18 cellular contexts compared by ENCODE assay signal in the genomic region with DNA sequence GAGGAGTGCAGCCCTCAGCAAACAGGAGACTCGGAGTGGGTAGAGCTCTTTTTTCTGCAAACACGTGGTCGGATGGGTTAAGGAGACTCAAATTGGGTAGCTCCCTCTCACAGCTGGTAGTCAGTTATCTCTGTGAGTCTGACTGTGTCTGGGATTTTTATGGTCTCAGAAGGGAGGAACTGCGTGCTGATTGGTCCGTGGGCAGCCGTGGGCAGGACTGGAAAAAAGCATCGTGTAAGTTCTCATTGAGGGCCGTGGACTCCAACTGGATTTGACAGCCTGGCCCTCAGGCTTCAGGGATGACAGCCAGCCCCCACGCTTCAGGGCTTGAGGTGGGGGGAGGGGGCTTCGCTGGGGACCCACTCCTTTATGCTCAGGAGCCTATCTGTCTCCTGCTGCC.
"Had no signal": no experiment of that assay in that cellular context is flagged by ENCODE, and none has a peak within 500 bp of the region (broad histone marks: within the 10 kb centered on the region; RNA-seq: fewer than 3 reads in every experiment).

No MANE protein-coding gene starts in this region.

- H3K36me3 Mint-ChIP-seq: activated naive CD4-positive, alpha-beta T cell treated with anti-CD3 and anti-CD28 coated beads, Interleukin-2, amount 50 U/mL, for 24 hours; immature natural killer cell; naive B cell had no signal

- H3K27me3 ChIP-seq: adrenal gland, transverse colon, vagina had no signal

- H3K27ac ChIP-seq: adrenal gland, parathyroid adenoma, skin epidermis, transverse colon, vagina had no signal

- DNase-seq: activated T-cell treated with anti-CD3 and anti-CD28 coated beads for 4 hours; adrenal gland; immature natural killer cell; naive B cell; retina; stimulated activated CD4-positive, alpha-beta T cell treated with anti-CD3 and anti-CD28 coated beads, Interleukin-15, amount 100 ng/mL, for 24 hours; stimulated activated CD4-positive, alpha-beta T cell treated with anti-CD3 and anti-CD28 coated beads, Interleukin-4, amount 100 ng/mL, for 1 hour; stimulated activated naive CD4-positive, alpha-beta T cell; SW 1271; transverse colon had no signal

- H3K9me3 ChIP-seq: adrenal gland, transverse colon, vagina had no signal

- H3K36me3 ChIP-seq: adrenal gland, transverse colon, vagina had no signal

- H3K9ac ChIP-seq: parathyroid adenoma had no signal

- H3K27ac Mint-ChIP-seq: activated naive CD4-positive, alpha-beta T cell treated with anti-CD3 and anti-CD28 coated beads, Interleukin-2, amount 50 U/mL, for 24 hours; immature natural killer cell; mesothelial cell of epicardium had no signal

- ATAC-seq: activated CD4-positive, CD25-positive, alpha-beta regulatory T cell treated with anti-CD3 and anti-CD28 coated beads, Interleukin-2, amount 50 U/mL, for 24 hours; esophagus mucosa had no signal

- H2AFZ ChIP-seq: parathyroid adenoma had no signal

- H3K4me3 ChIP-seq: adrenal gland, lung, skin epidermis, transverse colon had no signal

- H3K4me1 Mint-ChIP-seq: activated naive CD4-positive, alpha-beta T cell treated with anti-CD3 and anti-CD28 coated beads, Interleukin-2, amount 50 U/mL, for 24 hours; immature natural killer cell; naive B cell had no signal

- H3K27me3 Mint-ChIP-seq: activated naive CD4-positive, alpha-beta T cell treated with anti-CD3 and anti-CD28 coated beads, Interleukin-2, amount 50 U/mL, for 24 hours; naive B cell had no signal

- H3K4me3 Mint-ChIP-seq: activated naive CD4-positive, alpha-beta T cell treated with anti-CD3 and anti-CD28 coated beads, Interleukin-2, amount 50 U/mL, for 24 hours; immature natural killer cell; mesothelial cell of epicardium; naive B cell had no signal

- H3K4me1 ChIP-seq: adrenal gland, parathyroid adenoma, transverse colon had no signal
